ENCODE assay signal across 24 cellular contexts in the genomic region with DNA sequence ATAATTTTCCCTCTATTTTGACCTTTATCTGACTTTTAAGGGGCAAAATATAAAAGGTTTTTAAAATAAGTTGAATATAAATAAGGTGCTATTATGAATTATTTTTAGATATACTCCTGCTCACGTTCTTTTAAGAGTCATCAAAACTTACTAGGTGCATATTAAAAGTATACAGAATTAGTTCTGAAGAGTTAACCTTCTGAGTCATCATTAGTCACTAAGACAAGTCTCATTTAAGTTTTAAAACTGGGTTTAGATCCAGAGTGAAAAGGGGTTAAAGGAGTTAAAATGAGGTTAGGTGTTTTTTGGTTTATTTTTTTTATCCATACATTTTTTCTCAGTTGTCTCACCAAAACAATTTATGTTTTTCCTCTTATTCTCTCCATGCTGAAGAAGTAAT.
"Had no signal": no experiment of that assay in that cellular context is flagged by ENCODE, and none has a peak within 500 bp of the region (broad histone marks: within the 10 kb centered on the region; RNA-seq: fewer than 3 reads in every experiment).

No MANE protein-coding gene starts in this region.

- DNase-seq: activated CD4-positive, alpha-beta T cell treated with anti-CD3 and anti-CD28 coated beads, Interleukin-2, amount 10 ng/mL, durations not matched to agents 7 days and 5 days; activated CD4-positive, CD25-positive, alpha-beta regulatory T cell treated with anti-CD3 and anti-CD28 coated beads, Interleukin-2, amount 50 U/mL, for 72 hours; activated CD8-positive, alpha-beta memory T cell treated with anti-CD3 and anti-CD28 coated beads, Interleukin-2, amount 10 ng/mL, durations not matched to agents 7 days and 5 days; activated CD8-positive, alpha-beta T cell treated with anti-CD3 and anti-CD28 coated beads for 36 hours; activated gamma-delta T cell treated with Interleukin-2 at 50 U/mL for 16 hours; activated T-cell treated with anti-CD3 and anti-CD28 coated beads, Interleukin-2, amount 50 U/mL, for 1 hour; cerebellar nuclear complex; effector CD4-positive, alpha-beta T cell; heart left ventricle; islet precursor cell; left colon; mesenchymal stem cell; ovary; stimulated activated CD4-positive, alpha-beta T cell treated with anti-CD3 and anti-CD28 coated beads, Interleukin-4, amount 100 ng/mL, for 4 hours; stimulated activated naive CD8-positive, alpha-beta T cell treated with anti-CD3 and anti-CD28 coated beads, Interleukin-15, Interleukin-2, amounts not matched to agents 100 U/mL and 50 U/mL, for 24 hours; T-helper 1 cell; upper lobe of left lung; WERI-Rb-1 had no signal

- H3K27ac ChIP-seq: ascending aorta, gastroesophageal sphincter, heart left ventricle, neutrophil, ovary, prostate gland, right atrium auricular region, upper lobe of left lung, WERI-Rb-1 had no signal

- H3K9me3 ChIP-seq: ascending aorta, gastroesophageal sphincter, heart left ventricle, neutrophil, ovary, prostate gland, right atrium auricular region, upper lobe of left lung had no signal

- H3K4me1 ChIP-seq: ascending aorta, gastroesophageal sphincter, heart left ventricle, prostate gland, right atrium auricular region, upper lobe of left lung had no signal

- H3K27me3 ChIP-seq: ascending aorta, gastroesophageal sphincter, heart left ventricle, neutrophil, ovary, right atrium auricular region, upper lobe of left lung had no signal

- H3K4me3 ChIP-seq: ascending aorta, gastroesophageal sphincter, heart left ventricle, ovary, prostate gland, right atrium auricular region, upper lobe of left lung had no signal

- H3K36me3 ChIP-seq: ascending aorta, gastroesophageal sphincter, heart left ventricle, neutrophil, ovary, prostate gland, right atrium auricular region, upper lobe of left lung, WERI-Rb-1 had no signal

- ATAC-seq: activated CD8-positive, alpha-beta memory T cell treated with anti-CD3 and anti-CD28 coated beads, Interleukin-2, amount 10 ng/mL, durations not matched to agents 7 days and 5 days; activated CD8-positive, alpha-beta T cell treated with anti-CD3 and anti-CD28 coated beads for 36 hours; activated naive CD4-positive, alpha-beta T cell treated with anti-CD3 and anti-CD28 coated beads, Interleukin-2, amount 50 U/mL, for 72 hours; gastroesophageal sphincter; heart left ventricle; left colon; stimulated activated naive CD8-positive, alpha-beta T cell treated with anti-CD3 and anti-CD28 coated beads, Interleukin-15, Interleukin-2, amounts not matched to agents 100 U/mL and 50 U/mL, for 24 hours had no signal
